ENCODE assay signal across 2 cellular contexts in genomic region chr6:1820714-1821113, GRCh38.
TF ChIP-seq lines count a peak whose summit lies in the region.

No MANE protein-coding gene starts in this region.

TF ChIP-seq in HEK293, 187 proteins besides CTCF, POLR2A, EP300 and RAD21 (continued from another document):
- TF ChIP-seq, protein P1, sequence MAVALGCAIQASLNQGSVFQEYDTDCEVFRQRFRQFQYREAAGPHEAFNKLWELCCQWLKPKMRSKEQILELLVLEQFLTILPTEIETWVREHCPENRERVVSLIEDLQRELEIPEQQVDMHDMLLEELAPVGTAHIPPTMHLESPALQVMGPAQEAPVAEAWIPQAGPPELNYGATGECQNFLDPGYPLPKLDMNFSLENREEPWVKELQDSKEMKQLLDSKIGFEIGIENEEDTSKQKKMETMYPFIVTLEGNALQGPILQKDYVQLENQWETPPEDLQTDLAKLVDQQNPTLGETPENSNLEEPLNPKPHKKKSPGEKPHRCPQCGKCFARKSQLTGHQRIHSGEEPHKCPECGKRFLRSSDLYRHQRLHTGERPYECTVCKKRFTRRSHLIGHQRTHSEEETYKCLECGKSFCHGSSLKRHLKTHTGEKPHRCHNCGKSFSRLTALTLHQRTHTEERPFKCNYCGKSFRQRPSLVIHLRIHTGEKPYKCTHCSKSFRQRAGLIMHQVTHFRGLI (tag by site-specific recombination; IDR thresholded peaks at IDR 0.05) = no peak
- no peak for TF ChIP-seq PRDM10 (tag by site-specific recombination; IDR thresholded peaks at IDR 0.05)
- TF ChIP-seq ZNF16 (tag by site-specific recombination; IDR thresholded peaks at IDR 0.05; ENCODE audit: low read depth) = no peak
- no peak for TF ChIP-seq TRIM28 (IDR thresholded peaks at IDR 0.05; ENCODE audit: borderline replicate concordance, low read length)
- TF ChIP-seq ZNF266 (tag by site-specific recombination; IDR thresholded peaks at IDR 0.05; ENCODE audit: low read depth) = no peak
- TF ChIP-seq ZNF146 (tag by site-specific recombination; IDR thresholded peaks at IDR 0.05) = no peak
- TF ChIP-seq, protein P2, sequence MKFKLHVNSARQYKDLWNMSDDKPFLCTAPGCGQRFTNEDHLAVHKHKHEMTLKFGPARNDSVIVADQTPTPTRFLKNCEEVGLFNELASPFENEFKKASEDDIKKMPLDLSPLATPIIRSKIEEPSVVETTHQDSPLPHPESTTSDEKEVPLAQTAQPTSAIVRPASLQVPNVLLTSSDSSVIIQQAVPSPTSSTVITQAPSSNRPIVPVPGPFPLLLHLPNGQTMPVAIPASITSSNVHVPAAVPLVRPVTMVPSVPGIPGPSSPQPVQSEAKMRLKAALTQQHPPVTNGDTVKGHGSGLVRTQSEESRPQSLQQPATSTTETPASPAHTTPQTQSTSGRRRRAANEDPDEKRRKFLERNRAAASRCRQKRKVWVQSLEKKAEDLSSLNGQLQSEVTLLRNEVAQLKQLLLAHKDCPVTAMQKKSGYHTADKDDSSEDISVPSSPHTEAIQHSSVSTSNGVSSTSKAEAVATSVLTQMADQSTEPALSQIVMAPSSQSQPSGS (tag by site-specific recombination; IDR thresholded peaks at IDR 0.05; ENCODE audit: low read depth) = no peak
- TF ChIP-seq ZNF692 (tag by site-specific recombination; IDR thresholded peaks at IDR 0.05) = no peak
- no peak for TF ChIP-seq BCL11B (tag by site-specific recombination; IDR thresholded peaks at IDR 0.05; ENCODE audit: low read depth)
- no peak for TF ChIP-seq ZNF555 (tag by site-specific recombination; conservative IDR thresholded peaks at IDR 0.05)
- TF ChIP-seq, protein P3, sequence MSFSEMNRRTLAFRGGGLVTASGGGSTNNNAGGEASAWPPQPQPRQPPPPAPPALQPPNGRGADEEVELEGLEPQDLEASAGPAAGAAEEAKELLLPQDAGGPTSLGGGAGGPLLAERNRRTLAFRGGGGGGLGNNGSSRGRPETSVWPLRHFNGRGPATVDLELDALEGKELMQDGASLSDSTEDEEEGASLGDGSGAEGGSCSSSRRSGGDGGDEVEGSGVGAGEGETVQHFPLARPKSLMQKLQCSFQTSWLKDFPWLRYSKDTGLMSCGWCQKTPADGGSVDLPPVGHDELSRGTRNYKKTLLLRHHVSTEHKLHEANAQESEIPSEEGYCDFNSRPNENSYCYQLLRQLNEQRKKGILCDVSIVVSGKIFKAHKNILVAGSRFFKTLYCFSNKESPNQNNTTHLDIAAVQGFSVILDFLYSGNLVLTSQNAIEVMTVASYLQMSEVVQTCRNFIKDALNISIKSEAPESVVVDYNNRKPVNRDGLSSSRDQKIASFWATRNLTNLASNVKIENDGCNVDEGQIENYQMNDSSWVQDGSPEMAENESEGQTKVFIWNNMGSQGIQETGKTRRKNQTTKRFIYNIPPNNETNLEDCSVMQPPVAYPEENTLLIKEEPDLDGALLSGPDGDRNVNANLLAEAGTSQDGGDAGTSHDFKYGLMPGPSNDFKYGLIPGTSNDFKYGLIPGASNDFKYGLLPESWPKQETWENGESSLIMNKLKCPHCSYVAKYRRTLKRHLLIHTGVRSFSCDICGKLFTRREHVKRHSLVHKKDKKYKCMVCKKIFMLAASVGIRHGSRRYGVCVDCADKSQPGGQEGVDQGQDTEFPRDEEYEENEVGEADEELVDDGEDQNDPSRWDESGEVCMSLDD (tag by site-specific recombination; IDR thresholded peaks at IDR 0.05) = no peak
- no peak for TF ChIP-seq ZNF791 (tag by site-specific recombination; IDR thresholded peaks at IDR 0.05)
- no peak for TF ChIP-seq ZNF701 (tag by site-specific recombination; IDR thresholded peaks at IDR 0.05)
- no peak for TF ChIP-seq IKZF3 (tag by site-specific recombination; IDR thresholded peaks at IDR 0.05)
- TF ChIP-seq WT1 (tag by site-specific recombination; IDR thresholded peaks at IDR 0.05) = no peak
- TF ChIP-seq ZNF768 (tag by site-specific recombination; IDR thresholded peaks at IDR 0.05) = no peak
- no peak for TF ChIP-seq KLF16 (tag by site-specific recombination; IDR thresholded peaks at IDR 0.05)

TF ChIP-seq in endothelial cell of umbilical vein, 7 proteins besides CTCF, POLR2A, EP300 and RAD21 (continued from another document):
- TF ChIP-seq EZH2 (IDR thresholded peaks at IDR 0.05; ENCODE audit: borderline replicate concordance, low read depth, low read length, severe bottlenecking) (no peak), MYC (IDR thresholded peaks at IDR 0.05; ENCODE audit: low read depth, low read length) (no peak), GATA2 (IDR thresholded peaks at IDR 0.05; ENCODE audit: insufficient read depth, insufficient read length, low read depth, low read length) (no peak), JUN (IDR thresholded peaks at IDR 0.05; ENCODE audit: borderline replicate concordance, insufficient read depth, insufficient read length, low read depth) (no peak), POLR2AphosphoS5 (IDR thresholded peaks at IDR 0.05; ENCODE audit: insufficient read depth, low read depth, low read length) (no peak)
- TF ChIP-seq, protein P4, sequence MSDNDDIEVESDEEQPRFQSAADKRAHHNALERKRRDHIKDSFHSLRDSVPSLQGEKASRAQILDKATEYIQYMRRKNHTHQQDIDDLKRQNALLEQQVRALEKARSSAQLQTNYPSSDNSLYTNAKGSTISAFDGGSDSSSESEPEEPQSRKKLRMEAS (IDR thresholded peaks at IDR 0.05; ENCODE audit: insufficient read depth, insufficient read length) = no peak
